ENCODE assay signal across 6 cellular contexts in the genomic region with DNA sequence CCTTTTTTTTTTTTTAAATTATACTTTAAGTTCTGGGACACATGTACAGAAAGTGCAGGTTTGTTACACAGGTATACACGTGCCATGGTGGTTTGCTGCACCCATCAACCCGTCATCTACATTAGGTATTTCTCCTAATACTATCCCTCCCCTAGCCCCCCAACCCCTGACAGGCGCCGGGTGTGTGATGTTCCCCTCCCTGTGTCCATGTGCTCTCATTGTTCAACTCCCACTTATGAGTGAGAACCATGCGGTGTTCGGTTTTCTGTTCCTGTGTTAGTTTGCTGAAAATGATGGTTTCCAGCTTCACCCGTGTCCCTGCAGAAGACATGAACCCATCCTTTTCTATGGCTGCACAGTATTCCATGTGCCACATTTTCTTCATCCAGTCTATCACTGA. TPM values are rescaled to one million over a fixed set of nuclear protein-coding genes. Genes with fewer than 3 reads are reported as not detected.
DNase-seq lines count a peak whose midpoint lies in the region; TF ChIP-seq lines count a peak whose summit lies in the region.
"Not testable (repeated sequence)": the region's sequence is repeated elsewhere in the genome, so short reads cannot be mapped to it uniquely, and the experiment has no call there.

No MANE protein-coding gene starts in this region.

- H4K20me1 ChIP-seq in Loucy (ENCODE audit: insufficient read depth, low read length, poor library complexity, severe bottlenecking): not testable (repeated sequence)

- H3K36me3 ChIP-seq in Loucy (ENCODE audit: insufficient read depth, low read length): not testable (repeated sequence)

- H3K79me2 ChIP-seq in Loucy (ENCODE audit: insufficient read depth, low read length): peaks cover 32% of the 10 kb centered on the region; the same call in 1 of the 2 replicates

- peaks cover 53% of the 10 kb centered on the region for H3K36me3 Mint-ChIP-seq in activated CD4-positive, alpha-beta T cell treated with anti-CD3 and anti-CD28 coated beads, Interleukin-2, amount 10 ng/mL, durations not matched to agents 24 days and 14 days (ENCODE audit: low read depth)
- H3K36me3 Mint-ChIP-seq in osteocyte (ENCODE audit: unreplicated experiment): peaks cover 28% of the 10 kb centered on the region
- H3K36me3 Mint-ChIP-seq in type B pancreatic cell: peaks cover 18% of the 10 kb centered on the region

- H3K27me3 Mint-ChIP-seq in activated CD4-positive, alpha-beta T cell treated with anti-CD3 and anti-CD28 coated beads, Interleukin-2, amount 10 ng/mL, durations not matched to agents 24 days and 14 days; osteocyte (ENCODE audit: unreplicated experiment); type B pancreatic cell: not testable (repeated sequence)

- not testable (repeated sequence) for H3K9me2 ChIP-seq in Loucy (replicated peaks; ENCODE audit: low read depth, low read length)

- not testable (repeated sequence) for TF ChIP-seq CTCF in Loucy (conservative IDR thresholded peaks at IDR 0.05; ENCODE audit: low read length); osteocyte (IDR thresholded peaks at IDR 0.05); type B pancreatic cell (conservative IDR thresholded peaks at IDR 0.05)

- intact Hi-C loops in activated CD4-positive, alpha-beta T cell treated with anti-CD3 and anti-CD28 coated beads, Interleukin-2, amount 10 ng/mL, durations not matched to agents 24 days and 14 days (cut with micrococcal nuclease): not testable (repeated sequence)

- H3K9me3 Mint-ChIP-seq in activated CD4-positive, alpha-beta T cell treated with anti-CD3 and anti-CD28 coated beads, Interleukin-2, amount 10 ng/mL, durations not matched to agents 24 days and 14 days; osteocyte (ENCODE audit: unreplicated experiment); type B pancreatic cell: not testable (repeated sequence)

- H3K4me1 ChIP-seq in Loucy (ENCODE audit: insufficient read depth, low read length, poor library complexity, severe bottlenecking): peaks cover 37% of the 10 kb centered on the region

- not testable (repeated sequence) for H3F3A ChIP-seq in Loucy (ENCODE audit: low read depth)

- not testable (repeated sequence) for H2AFZ ChIP-seq in Loucy (ENCODE audit: low read length)

- not testable (repeated sequence) for DNase-seq in activated CD4-positive, alpha-beta T cell treated with anti-CD3 and anti-CD28 coated beads, Interleukin-2, amount 10 ng/mL, durations not matched to agents 24 days and 14 days
- peak; percentile 23 for DNase-seq in activated CD8-positive, alpha-beta memory T cell treated with anti-CD3 and anti-CD28 coated beads, Interleukin-2, amount 50 U/mL, for 48 hours
- peak; percentile 32 for DNase-seq in osteocyte (ENCODE audit: extremely low spot score, unreplicated experiment)
- DNase-seq in stimulated activated CD8-positive, alpha-beta memory T cell treated with anti-CD3 and anti-CD28 coated beads, Interleukin-4, amount 100 ng/mL, for 48 hours: peak; percentile 11
- peak; percentile 20 for DNase-seq in type B pancreatic cell (ENCODE audit: extremely low spot score, unreplicated experiment)

- H3K4me2 ChIP-seq in Loucy (ENCODE audit: low read depth, low read length, poor library complexity, severe bottlenecking): peak overlapping the region; percentile 65

- H3K27ac Mint-ChIP-seq in activated CD4-positive, alpha-beta T cell treated with anti-CD3 and anti-CD28 coated beads, Interleukin-2, amount 10 ng/mL, durations not matched to agents 24 days and 14 days: peak overlapping the region; percentile 15
- H3K27ac Mint-ChIP-seq in osteocyte (ENCODE audit: unreplicated experiment); type B pancreatic cell: not testable (repeated sequence)

- H3K4me3 ChIP-seq in Loucy (ENCODE audit: low read length, poor library complexity, severe bottlenecking): not testable (repeated sequence)

- H3K27me3 ChIP-seq in Loucy (ENCODE audit: insufficient read depth, low read length, poor library complexity, severe bottlenecking): not testable (repeated sequence)

- H3K4me1 Mint-ChIP-seq in activated CD4-positive, alpha-beta T cell treated with anti-CD3 and anti-CD28 coated beads, Interleukin-2, amount 10 ng/mL, durations not matched to agents 24 days and 14 days: peaks cover 18% of the 10 kb centered on the region
- H3K4me1 Mint-ChIP-seq in osteocyte (ENCODE audit: unreplicated experiment); type B pancreatic cell (ENCODE audit: unreplicated experiment): not testable (repeated sequence)

- H3K4me3 Mint-ChIP-seq in activated CD4-positive, alpha-beta T cell treated with anti-CD3 and anti-CD28 coated beads, Interleukin-2, amount 10 ng/mL, durations not matched to agents 24 days and 14 days; osteocyte (ENCODE audit: unreplicated experiment); type B pancreatic cell: not testable (repeated sequence)

- H3K9me3 ChIP-seq in Loucy (ENCODE audit: insufficient read depth, low read depth, low read length): not testable (repeated sequence)

- not testable (repeated sequence) for H3K9ac ChIP-seq in Loucy (ENCODE audit: low read depth, low read length, poor library complexity, severe bottlenecking)

RNA-seq across cellular contexts. Expression of gene CARS2, which starts 10.1 kb away (rescaled TPM):
- 97.8 and 101 TPM in 2 replicates for total RNA-seq in activated CD4-positive, alpha-beta T cell treated with anti-CD3 and anti-CD28 coated beads, Interleukin-2, amount 10 ng/mL, durations not matched to agents 24 days and 14 days
- total RNA-seq in osteocyte (57.1 and 62.2 TPM in 2 replicates), type B pancreatic cell (ENCODE audit: low replicate concordance) (62.0 and 73.4 TPM in 2 replicates)

RNA-seq across cellular contexts. Expression of gene ING1, which starts 17.7 kb away (rescaled TPM):
- 16.7 and 18.4 TPM in 2 replicates for total RNA-seq in activated CD4-positive, alpha-beta T cell treated with anti-CD3 and anti-CD28 coated beads, Interleukin-2, amount 10 ng/mL, durations not matched to agents 24 days and 14 days
- total RNA-seq in osteocyte (21.8 and 23.2 TPM in 2 replicates), type B pancreatic cell (ENCODE audit: low replicate concordance) (17.8 and 18.0 TPM in 2 replicates)
